ENCODE assay signal across 2 cellular contexts in genomic region chr15:58185439-58185838, GRCh38.
TF ChIP-seq lines count a peak whose summit lies in the region.

No MANE protein-coding gene starts in this region.

TF ChIP-seq in SK-N-SH treated with all-trans-retinoic acid at 6 μM for 48 hours, 23 proteins besides CTCF, POLR2A, EP300 and RAD21 (continued from another document):
- TF ChIP-seq PPARA (CRISPR knock-in tag; IDR thresholded peaks at IDR 0.05; ENCODE audit: borderline replicate concordance) = no peak
- TF ChIP-seq ZFP3 (CRISPR knock-in tag; IDR thresholded peaks at IDR 0.05) = no peak
- no peak for TF ChIP-seq POU6F1 (CRISPR knock-in tag; IDR thresholded peaks at IDR 0.05; ENCODE audit: borderline replicate concordance, low read depth)
- TF ChIP-seq SNAI2 (CRISPR knock-in tag; IDR thresholded peaks at IDR 0.05) = no peak
- TF ChIP-seq BACH2 (CRISPR knock-in tag; IDR thresholded peaks at IDR 0.05; ENCODE audit: borderline replicate concordance) = no peak
- no peak for TF ChIP-seq ZNF8 (CRISPR knock-in tag; IDR thresholded peaks at IDR 0.05)
- TF ChIP-seq PATZ1 (CRISPR knock-in tag; IDR thresholded peaks at IDR 0.05; ENCODE audit: borderline replicate concordance) = no peak
- TF ChIP-seq CSDC2 (CRISPR knock-in tag; IDR thresholded peaks at IDR 0.05) = no peak
- TF ChIP-seq ZNF70 (CRISPR knock-in tag; IDR thresholded peaks at IDR 0.05) = no peak
- no peak for TF ChIP-seq ESRRG (CRISPR knock-in tag; IDR thresholded peaks at IDR 0.05)
- TF ChIP-seq ZFP30 (CRISPR knock-in tag; IDR thresholded peaks at IDR 0.05) = no peak
- no peak for TF ChIP-seq OSR1 (CRISPR knock-in tag; IDR thresholded peaks at IDR 0.05)

TF ChIP-seq in HCT116, 20 proteins besides CTCF, POLR2A, EP300 and RAD21 (continued from another document):
- TF ChIP-seq, protein P1, sequence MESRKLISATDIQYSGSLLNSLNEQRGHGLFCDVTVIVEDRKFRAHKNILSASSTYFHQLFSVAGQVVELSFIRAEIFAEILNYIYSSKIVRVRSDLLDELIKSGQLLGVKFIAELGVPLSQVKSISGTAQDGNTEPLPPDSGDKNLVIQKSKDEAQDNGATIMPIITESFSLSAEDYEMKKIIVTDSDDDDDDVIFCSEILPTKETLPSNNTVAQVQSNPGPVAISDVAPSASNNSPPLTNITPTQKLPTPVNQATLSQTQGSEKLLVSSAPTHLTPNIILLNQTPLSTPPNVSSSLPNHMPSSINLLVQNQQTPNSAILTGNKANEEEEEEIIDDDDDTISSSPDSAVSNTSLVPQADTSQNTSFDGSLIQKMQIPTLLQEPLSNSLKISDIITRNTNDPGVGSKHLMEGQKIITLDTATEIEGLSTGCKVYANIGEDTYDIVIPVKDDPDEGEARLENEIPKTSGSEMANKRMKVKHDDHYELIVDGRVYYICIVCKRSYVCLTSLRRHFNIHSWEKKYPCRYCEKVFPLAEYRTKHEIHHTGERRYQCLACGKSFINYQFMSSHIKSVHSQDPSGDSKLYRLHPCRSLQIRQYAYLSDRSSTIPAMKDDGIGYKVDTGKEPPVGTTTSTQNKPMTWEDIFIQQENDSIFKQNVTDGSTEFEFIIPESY (IDR thresholded peaks at IDR 0.05; ENCODE audit: extremely low read depth, insufficient replicate concordance, low read length) = no peak
- TF ChIP-seq, protein P2, sequence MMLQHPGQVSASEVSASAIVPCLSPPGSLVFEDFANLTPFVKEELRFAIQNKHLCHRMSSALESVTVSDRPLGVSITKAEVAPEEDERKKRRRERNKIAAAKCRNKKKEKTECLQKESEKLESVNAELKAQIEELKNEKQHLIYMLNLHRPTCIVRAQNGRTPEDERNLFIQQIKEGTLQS (IDR thresholded peaks at IDR 0.05) = no peak
- TF ChIP-seq REST (IDR thresholded peaks at IDR 0.05; ENCODE audit: low read depth) = no peak
- no peak for TF ChIP-seq YY1 (IDR thresholded peaks at IDR 0.05; ENCODE audit: extremely low read depth, insufficient replicate concordance, low read depth, low read length)
